8 cellular contexts compared by ENCODE assay signal in genomic region chr10:27252267-27253000, GRCh38. TPM values are rescaled to one million over a fixed set of nuclear protein-coding genes. Genes with fewer than 3 reads are reported as not detected.
A peak's percentile ranks its signal among the peaks of the same experiment; 100 is the strongest.
DNase-seq lines count a peak whose midpoint lies in the region; ATAC-seq and TF ChIP-seq lines count a peak whose summit lies in the region.

No MANE protein-coding gene starts in this region.

- H3K27me3 ChIP-seq in A673 (replicated peaks; ENCODE audit: insufficient read depth, low read depth, low read length, poor library complexity), result no peaks in the 10 kb centered on the region
- H3K27me3 ChIP-seq in body of pancreas, result no peaks in the 10 kb centered on the region

- H3K4me3 ChIP-seq in A673 (ENCODE audit: low read depth, low read length, poor library complexity, severe bottlenecking) (no peak overlapping the region), body of pancreas (peak overlapping the region; percentile 52 to 77)

- peak; percentile 49 for TF ChIP-seq CTCF in A673 (conservative IDR thresholded peaks at IDR 0.05; ENCODE audit: low read depth, low read length)
- TF ChIP-seq CTCF in body of pancreas (IDR thresholded peaks at IDR 0.05), result peak; percentile 40 to 90 (median 53)

- CTCF ChIA-PET in A673 (lab: Charles Lee), result interaction anchor here (0.6 kb wide), 2 partner anchors 96 to 1154 kb away, joined by 3 to 4 read pairs; no protein-coding TSS in a partner anchor

- H3K27ac ChIP-seq in A673 (ENCODE audit: low read depth, low read length, poor library complexity, severe bottlenecking), result no peak overlapping the region
- H3K27ac ChIP-seq in body of pancreas, result peak overlapping the region; percentile 58 to 85 (median 75)

- BruUV-seq in A673 (replicated peaks; lab: Mats Ljungman, UMichigan), result no TSS peak

- H3K36me3 ChIP-seq in A673 (ENCODE audit: insufficient read depth, low read length, poor library complexity, severe bottlenecking), result no peaks in the 10 kb centered on the region
- H3K36me3 ChIP-seq in body of pancreas (replicated peaks in 1 of 2; ENCODE audit: insufficient read depth in 1 of 2, low read depth in 2 of 2), result no peaks in the 10 kb centered on the region

- DNase-seq in A673 (ENCODE audit: low spot score) (peak; percentile 38), T-helper 9 cell (peak; percentile 69), body of pancreas (peak; percentile 76 to 82 (median 76)), left lobe of liver (ENCODE audit: low spot score) (peak; percentile 79)
- DNase-seq in stimulated activated CD4-positive, alpha-beta T cell treated with anti-CD3 and anti-CD28 coated beads, TNF-alpha, amount 100 ng/mL, for 24 hours (ENCODE audit: low read depth in 3 of 3), result peak; percentile 62 to 80 (median 65)

- peak; percentile 41 to 68 (median 67) for TF ChIP-seq POLR2A in body of pancreas (IDR thresholded peaks at IDR 0.05)

- 10 to 23% methylated on average over 36 to 63 of the region's 63 CpGs for WGBS in body of pancreas, 2 donors

- intact Hi-C loops in A673 (cut with micrococcal nuclease; ENCODE audit: unreplicated experiment), result no loop called here
- intact Hi-C loops in body of pancreas (cut with DNase I), result no loop called here

- POLR2A ChIA-PET in A673 (lab: Charles Lee; ENCODE audit: low non-redundant PET), result no interaction called here

- peak; percentile 98 for ATAC-seq in GM19035 (IDR thresholded peaks at IDR 0.05; ENCODE audit: unreplicated experiment)
- peak; percentile 100 for ATAC-seq in HG03280 (IDR thresholded peaks at IDR 0.05; ENCODE audit: unreplicated experiment)
- ATAC-seq in body of pancreas, result peak; percentile 99
- ATAC-seq in left lobe of liver, result peak; percentile 100
- ATAC-seq in SK-N-SH treated with all-trans-retinoic acid at 6 μM for 48 hours, result no peak

- no peaks in the 10 kb centered on the region for H3K9me3 ChIP-seq in A673 (ENCODE audit: low read depth, low read length, poor library complexity, severe bottlenecking)
- H3K9me3 ChIP-seq in body of pancreas, result no peaks in the 10 kb centered on the region

- H3K4me1 ChIP-seq in A673 (ENCODE audit: insufficient read depth, low read length, poor library complexity, severe bottlenecking) (no peaks in the 10 kb centered on the region), body of pancreas (peaks cover 3% of the 10 kb centered on the region)

TF ChIP-seq in SK-N-SH treated with all-trans-retinoic acid at 6 μM for 48 hours, 23 proteins besides CTCF, POLR2A, EP300 and RAD21:
- TF ChIP-seq SNAI2 (CRISPR knock-in tag; IDR thresholded peaks at IDR 0.05), result no peak
- TF ChIP-seq ESRRG (CRISPR knock-in tag; IDR thresholded peaks at IDR 0.05), result no peak
- TF ChIP-seq ZFP3 (CRISPR knock-in tag; IDR thresholded peaks at IDR 0.05), result no peak
- TF ChIP-seq CREB5 (CRISPR knock-in tag; IDR thresholded peaks at IDR 0.05; ENCODE audit: low read depth), result no peak
- no peak for TF ChIP-seq TOX (CRISPR knock-in tag; IDR thresholded peaks at IDR 0.05; ENCODE audit: borderline replicate concordance)
- no peak for TF ChIP-seq ZNF70 (CRISPR knock-in tag; IDR thresholded peaks at IDR 0.05)
- no peak for TF ChIP-seq BACH2 (CRISPR knock-in tag; IDR thresholded peaks at IDR 0.05; ENCODE audit: borderline replicate concordance)
- TF ChIP-seq ZFP30 (CRISPR knock-in tag; IDR thresholded peaks at IDR 0.05), result no peak
- no peak for TF ChIP-seq OSR1 (CRISPR knock-in tag; IDR thresholded peaks at IDR 0.05)
- no peak for TF ChIP-seq CSDC2 (CRISPR knock-in tag; IDR thresholded peaks at IDR 0.05)
- no peak for TF ChIP-seq GLIS3 (CRISPR knock-in tag; IDR thresholded peaks at IDR 0.05)
- no peak for TF ChIP-seq PPARA (CRISPR knock-in tag; IDR thresholded peaks at IDR 0.05; ENCODE audit: borderline replicate concordance)
- no peak for TF ChIP-seq PATZ1 (CRISPR knock-in tag; IDR thresholded peaks at IDR 0.05; ENCODE audit: borderline replicate concordance)
- no peak for TF ChIP-seq CSRNP3 (CRISPR knock-in tag; IDR thresholded peaks at IDR 0.05)
- no peak for TF ChIP-seq ZNF8 (CRISPR knock-in tag; IDR thresholded peaks at IDR 0.05)
- no peak for TF ChIP-seq ISL1 (CRISPR knock-in tag; IDR thresholded peaks at IDR 0.05)
- no peak for TF ChIP-seq ZC3H10 (CRISPR knock-in tag; IDR thresholded peaks at IDR 0.05)
- no peak for TF ChIP-seq RARB (CRISPR knock-in tag; IDR thresholded peaks at IDR 0.05)
- no peak for TF ChIP-seq POU6F1 (CRISPR knock-in tag; IDR thresholded peaks at IDR 0.05; ENCODE audit: borderline replicate concordance, low read depth)

RNA-seq across cellular contexts. Expression of gene ACBD5, which starts 11.8 kb away (rescaled TPM):
- total RNA-seq in A673 (2021) (15.2 and 16.8 TPM in 2 replicates), body of pancreas (10 to 100 TPM; 10.4 to 11.5 TPM), left lobe of liver (43.1 TPM)
